Comparison of ENCODE assay signal across 35 cellular contexts in genomic region chr11:69848196-69848595, GRCh38. TPM values are rescaled to one million over a fixed set of nuclear protein-coding genes. Genes with fewer than 3 reads are reported as not detected.
A peak's percentile ranks its signal among the peaks of the same experiment; 100 is the strongest.
DNase-seq lines count a peak whose midpoint lies in the region; ATAC-seq and TF ChIP-seq lines count a peak whose summit lies in the region.
"Had no signal": no experiment of that assay in that cellular context is flagged by ENCODE, and none has a peak within 500 bp of the region (broad histone marks: within the 10 kb centered on the region; RNA-seq: fewer than 3 reads in every experiment).

No MANE protein-coding gene starts in this region.

- H2AFZ ChIP-seq in PC-3 (ENCODE audit: low read length) = no peak overlapping the region

- POLR2A ChIA-PET in PC-3 (lab: Charles Lee; ENCODE audit: unreplicated experiment) = no interaction called here

- peaks cover 5% of the 10 kb centered on the region; the same call in 1 of the 2 replicates for H3K9me2 ChIP-seq in PC-3 (replicated peaks; ENCODE audit: low read length)

- TF ChIP-seq CTCF in PC-3 (conservative IDR thresholded peaks at IDR 0.05; ENCODE audit: low read depth, low read length) = no peak
- TF ChIP-seq CTCF in lower lobe of right lung (IDR thresholded peaks at IDR 0.05) = no peak
- no peak for TF ChIP-seq CTCF in psoas muscle (IDR thresholded peaks at IDR 0.05)

- H3K36me3 ChIP-seq in PC-3 (ENCODE audit: low read depth, low read length) (no peaks in the 10 kb centered on the region), lower lobe of right lung (no peaks in the 10 kb centered on the region), psoas muscle (ENCODE audit: insufficient read depth in 1 of 2, low read depth in 1 of 2) (no peaks in the 10 kb centered on the region)
- H3K36me3 ChIP-seq: cardiac muscle cell, heart right ventricle, upper lobe of right lung had no signal

- H3K4me1 ChIP-seq in PC-3 (ENCODE audit: insufficient read depth, low read length) (no peaks in the 10 kb centered on the region), lower lobe of right lung (no peaks in the 10 kb centered on the region), psoas muscle (no peaks in the 10 kb centered on the region)
- H3K4me1 ChIP-seq: A549, heart right ventricle, upper lobe of right lung had no signal

- no peaks in the 10 kb centered on the region for H3K27me3 ChIP-seq in PC-3 (ENCODE audit: low read length)
- H3K27me3 ChIP-seq in lower lobe of right lung (ENCODE audit: low read depth) = peaks cover 10% of the 10 kb centered on the region
- peaks cover 4 to 41% (median 8%) of the 10 kb centered on the region in 3 donors for H3K27me3 ChIP-seq in psoas muscle (ENCODE audit: insufficient read depth in 3 of 3, low read length in 2 of 3)
- H3K27me3 ChIP-seq: cardiac muscle cell had no signal

- peak; percentile 3 for DNase-seq in DMS79 (lab: John Stamatoyannopoulos, UW)
- peak; percentile 25 for DNase-seq in PC-3
- DNase-seq in dermis blood vessel endothelial cell = peak; percentile 16
- DNase-seq in lower lobe of right lung = peak; percentile 2
- DNase-seq in psoas muscle = no peak
- DNase-seq in NCI-H526 treated with DMSO at 0.1 percent for 48 hours (lab: John Stamatoyannopoulos, UW) = no peak
- DNase-seq: activated CD4-positive, alpha-beta T cell treated with anti-CD3 and anti-CD28 coated beads for 36 hours; activated CD8-positive, alpha-beta memory T cell treated with anti-CD3 and anti-CD28 coated beads, Interleukin-2, amount 50 U/mL, for 48 hours; activated CD8-positive, alpha-beta T cell treated with anti-CD3 and anti-CD28 coated beads for 36 hours; activated naive CD4-positive, alpha-beta T cell treated with anti-CD3 and anti-CD28 coated beads, Interleukin-2, amount 10 ng/mL, durations not matched to agents 7 days and 5 days; amygdala; CD4-positive, alpha-beta T cell; cortex of kidney; heart right ventricle; Kasumi-1; kidney glomerular epithelial cell; NCI-H1436; NCI-H446 treated with DMSO at 0.1 percent for 48 hours; stimulated activated naive B cell treated with anti-CD40 and anti-IgM and Interleukin-4, amounts not matched to agents 10 μg/mL and 1 μg/mL and 100 μg/mL, for 72 hours; substantia nigra; SW 1271; upper lobe of right lung had no signal

- H3F3A ChIP-seq in PC-3 (ENCODE audit: low read length, unreplicated experiment) = no peaks in the 10 kb centered on the region

- no peak overlapping the region for H3K9ac ChIP-seq in PC-3 (ENCODE audit: low read length)

- CTCF ChIA-PET in PC-3 (lab: Charles Lee) = no interaction called here

- no peaks in the 10 kb centered on the region for H4K20me1 ChIP-seq in PC-3 (ENCODE audit: low read length)

- H3K4me2 ChIP-seq in PC-3 (ENCODE audit: low read length) = no peak overlapping the region
- H3K4me2 ChIP-seq: A549 had no signal

- ATAC-seq in PC-3 = no peak
- ATAC-seq in lower lobe of right lung = no peak
- ATAC-seq in HG03354 (IDR thresholded peaks at IDR 0.05; ENCODE audit: poor library complexity, severe bottlenecking, unreplicated experiment) = no peak
- no peak for ATAC-seq in psoas muscle
- ATAC-seq in HG03095 (IDR thresholded peaks at IDR 0.05; ENCODE audit: unreplicated experiment) = no peak
- ATAC-seq: A549; activated CD4-positive, alpha-beta T cell treated with anti-CD3 and anti-CD28 coated beads for 36 hours; activated CD8-positive, alpha-beta T cell treated with anti-CD3 and anti-CD28 coated beads for 36 hours; heart right ventricle; natural killer cell treated with Interleukin-12 subunit alpha and Interleukin-12 subunit beta and Interleukin-15 and Interleukin-18, amount 100 ng/mL, for 72 hours; stimulated activated naive B cell treated with anti-CD40 and anti-IgM and Interleukin-4, amounts not matched to agents 10 μg/mL and 1 μg/mL and 100 μg/mL, for 72 hours; upper lobe of right lung had no signal

- H3K4me3 ChIP-seq in PC-3 (ENCODE audit: low read length) = no peak overlapping the region
- H3K4me3 ChIP-seq in lower lobe of right lung = no peak overlapping the region
- no peak overlapping the region for H3K4me3 ChIP-seq in psoas muscle
- H3K4me3 ChIP-seq: A549, cardiac muscle cell, heart right ventricle, lung, upper lobe of right lung had no signal

- no peaks in the 10 kb centered on the region for H3K79me2 ChIP-seq in PC-3 (ENCODE audit: low read length)

- BruUV-seq in PC-3 (replicated peaks; lab: Mats Ljungman, UMichigan) = no TSS peak

- peaks cover 10% of the 10 kb centered on the region for H3K9me3 ChIP-seq in PC-3 (ENCODE audit: low read length)
- no peaks in the 10 kb centered on the region for H3K9me3 ChIP-seq in lower lobe of right lung
- no peaks in the 10 kb centered on the region for H3K9me3 ChIP-seq in psoas muscle
- H3K9me3 ChIP-seq: upper lobe of right lung had no signal

- intact Hi-C loops in PC-3 (cut with micrococcal nuclease) = no loop called here
- intact Hi-C loops in lower lobe of right lung (cut with DNase I) = loop anchor here (5.0 kb wide), 1 partner anchor 189 kb away; no protein-coding TSS in a partner anchor
- intact Hi-C loops in psoas muscle (cut with DNase I) = no loop called here

- H3K27ac ChIP-seq in PC-3 (ENCODE audit: low read length) = no peak overlapping the region
- no peak overlapping the region for H3K27ac ChIP-seq in lower lobe of right lung
- H3K27ac ChIP-seq in psoas muscle = no peak overlapping the region
- H3K27ac ChIP-seq: A549, cardiac muscle cell, heart right ventricle, upper lobe of right lung had no signal

RNA-seq across cellular contexts. Expression of gene FGF3, which starts 29.0 kb away (rescaled TPM):
- total RNA-seq in PC-3 (2014; rRNA removed) = not detected in 2 replicates
- total RNA-seq in dermis blood vessel endothelial cell = not detected in 2 replicates
- total RNA-seq in lower lobe of right lung = not detected
- not detected for total RNA-seq in psoas muscle
- polyA plus RNA-seq in psoas muscle = not detected
- total RNA-seq: activated CD4-positive, alpha-beta T cell treated with anti-CD3 and anti-CD28 coated beads for 36 hours; activated CD8-positive, alpha-beta T cell treated with anti-CD3 and anti-CD28 coated beads for 36 hours; CD4-positive, alpha-beta T cell; Daoy; frontal cortex; H4; heart right ventricle; lung; mucosa of gallbladder; natural killer cell treated with Interleukin-12 subunit alpha and Interleukin-12 subunit beta and Interleukin-15 and Interleukin-18, amount 100 ng/mL, for 72 hours; osteoblast; skeletal muscle tissue; upper lobe of right lung had no signal
- polyA plus RNA-seq: A549, cardiac muscle cell, esophagus, heart right ventricle, lung had no signal

Comparison
In these comparisons a context has a peak if more than half of its experiments do, and no peak if none do; other contexts are left out.
1. DNase-seq: peak in DMS79 (single experiment), PC-3 (single experiment), dermis blood vessel endothelial cell (single experiment) and lower lobe of right lung (single experiment); none in psoas muscle (0 of 2) and NCI-H526 treated with DMSO at 0.1 percent for 48 hours (single experiment).